In genomic region chr3:6878731-6879130, GRCh38 we compare ENCODE assay signal across 26 cellular contexts.
"Had no signal": no experiment of that assay in that cellular context is flagged by ENCODE, and none has a peak within 500 bp of the region (broad histone marks: within the 10 kb centered on the region; RNA-seq: fewer than 3 reads in every experiment).

No MANE protein-coding gene starts in this region.

- DNase-seq: stimulated activated CD4-positive, alpha-beta T cell treated with anti-CD3 and anti-CD28 coated beads, Interleukin-2, amount 100 ng/mL, for 48 hours; stimulated activated CD4-positive, alpha-beta T cell treated with anti-CD3 and anti-CD28 coated beads, Interleukin-4, amount 100 ng/mL, for 1 hour; stimulated activated CD4-positive, alpha-beta T cell treated with anti-CD3 and anti-CD28 coated beads, Interleukin-4, amount 100 ng/mL, for 24 hours; stimulated activated CD4-positive, alpha-beta T cell treated with anti-CD3 and anti-CD28 coated beads, Interleukin-4, amount 100 ng/mL, for 4 hours; stimulated activated CD8-positive, alpha-beta memory T cell treated with anti-CD3 and anti-CD28 coated beads, Interleukin-4, amount 100 ng/mL, for 48 hours; stimulated activated naive B cell treated with anti-CD40 and anti-IgM and Interleukin-4, amounts not matched to agents 10 μg/mL and 1 μg/mL and 100 μg/mL, for 72 hours; stimulated activated naive CD4-positive, alpha-beta T cell; stimulated activated naive CD4-positive, alpha-beta T cell treated with Interleukin-2 at 50 U/mL for 16 hours; stimulated activated naive CD8-positive, alpha-beta T cell treated with anti-CD3 and anti-CD28 coated beads, Interleukin-15, amount 100 ng/mL, for 72 hours; stimulated activated naive CD8-positive, alpha-beta T cell treated with anti-CD3 and anti-CD28 coated beads, Interleukin-15, Interleukin-2, amounts not matched to agents 100 U/mL and 50 U/mL, for 24 hours; stomach; substantia nigra; testis; thyroid gland; tibial artery; transverse colon; trophoblast cell; upper lobe of left lung; upper lobe of right lung; uterus had no signal

- ATAC-seq: stimulated activated effector memory CD8-positive, alpha-beta T cell treated with anti-CD3 and anti-CD28 coated beads, Interleukin-12 subunit alpha, Interleukin-12 subunit beta, amount 100 ng/mL, for 72 hours; stimulated activated memory B cell treated with anti-CD40 and anti-IgM and Interleukin-4, amounts not matched to agents 10 μg/mL and 1 μg/mL and 100 μg/mL, for 72 hours; stimulated activated naive B cell treated with anti-CD40 and anti-IgM and Interleukin-4, amounts not matched to agents 10 μg/mL and 1 μg/mL and 100 μg/mL, for 72 hours; stimulated activated naive CD8-positive, alpha-beta T cell treated with anti-CD3 and anti-CD28 coated beads, Interleukin-15, amount 100 ng/mL, for 72 hours; stimulated activated naive CD8-positive, alpha-beta T cell treated with anti-CD3 and anti-CD28 coated beads, Interleukin-15, Interleukin-2, amounts not matched to agents 100 U/mL and 50 U/mL, for 24 hours; upper lobe of right lung had no signal

- H3K4me1 ChIP-seq: stomach, suprapubic skin, testis, thyroid gland, tibial artery, tibial nerve, transverse colon, upper lobe of left lung, upper lobe of right lung, uterus, vagina had no signal

- H3K27me3 ChIP-seq: stomach, suprapubic skin, testis, thyroid gland, tibial artery, tibial nerve, transverse colon, upper lobe of left lung, upper lobe of right lung, uterus, vagina had no signal

- H3K27ac ChIP-seq: stomach, suprapubic skin, testis, thoracic aorta, thyroid gland, tibial artery, tibial nerve, transverse colon, upper lobe of left lung, upper lobe of right lung, uterus, vagina had no signal

- H3K4me3 ChIP-seq: stomach, suprapubic skin, testis, thoracic aorta, thyroid gland, tibial artery, tibial nerve, transverse colon, upper lobe of left lung, upper lobe of right lung, uterus, vagina had no signal

- H3K9me3 ChIP-seq: stomach, suprapubic skin, testis, thoracic aorta, thyroid gland, tibial artery, tibial nerve, transverse colon, upper lobe of left lung, upper lobe of right lung, uterus, vagina had no signal

- H3K36me3 ChIP-seq: stomach, suprapubic skin, thoracic aorta, thyroid gland, tibial artery, tibial nerve, transverse colon, upper lobe of left lung, upper lobe of right lung, uterus, vagina had no signal
